ENCODE assay signal across 8 cellular contexts in genomic region chr19:20423381-20424207, GRCh38.
A peak's percentile ranks its signal among the peaks of the same experiment; 100 is the strongest.
DNase-seq lines count a peak whose midpoint lies in the region; ATAC-seq and TF ChIP-seq lines count a peak whose summit lies in the region.

No MANE protein-coding gene starts in this region.

- WGBS in testis, 2 donors = 5 to 10% methylated on average over 44 of the region's 44 CpGs

- H3K4me1 ChIP-seq in testis = peaks cover 9% of the 10 kb centered on the region

- TF ChIP-seq CTCF in AG09319 (IDR thresholded peaks at IDR 0.05; ENCODE audit: low read depth, low read length) = no peak
- no peak for TF ChIP-seq CTCF in fibroblast of the aortic adventitia (IDR thresholded peaks at IDR 0.05; ENCODE audit: insufficient read depth, low read length)
- no peak for TF ChIP-seq CTCF in nephron (IDR thresholded peaks at IDR 0.05; ENCODE audit: unreplicated experiment in 3 of 3)
- TF ChIP-seq CTCF in testis (IDR thresholded peaks at IDR 0.05) = no peak

- no peak for TF ChIP-seq POLR2A in testis (IDR thresholded peaks at IDR 0.05)

- no peaks in the 10 kb centered on the region for H3K27me3 ChIP-seq in testis

- peak overlapping the region; percentile 91 to 94 for H3K27ac ChIP-seq in testis

- DNase-seq in AG09319 (ENCODE audit: extremely low read depth, low read depth) = peak; percentile 32
- DNase-seq in activated T-helper 2 cell treated with anti-CD3 and anti-CD28 coated beads, Interferon-gamma antibody, Interleukin-2, Interleukin-4, amounts not matched to agents 10 μg/mL and 5 μg/mL and 100 μg/mL, durations not matched to agents 14 hours and 24 hours and 36 hours (ENCODE audit: low spot score) = peak; percentile 11
- DNase-seq in fibroblast of the aortic adventitia (ENCODE audit: low read depth) = peak; percentile 45
- peak; percentile 79 for DNase-seq in testis
- DNase-seq in SW480 (ENCODE audit: low spot score) = no peak
- no peak for DNase-seq in NCI-H2171 treated with DMSO at 0.1 percent for 48 hours (lab: John Stamatoyannopoulos, UW)

- H3K36me3 ChIP-seq in testis (ENCODE audit: low read depth, missing control alignments) = no peaks in the 10 kb centered on the region

- peaks cover 41% of the 10 kb centered on the region for H3K36me3 Mint-ChIP-seq in activated T-helper 2 cell treated with anti-CD3 and anti-CD28 coated beads, Interferon-gamma antibody, Interleukin-2, Interleukin-4, amounts not matched to agents 10 μg/mL and 5 μg/mL and 100 μg/mL, durations not matched to agents 14 hours and 24 hours and 36 hours (ENCODE audit: low read depth)
- H3K36me3 Mint-ChIP-seq in nephron (ENCODE audit: low read depth) = peaks cover 43% of the 10 kb centered on the region

- H3K4me3 Mint-ChIP-seq in activated T-helper 2 cell treated with anti-CD3 and anti-CD28 coated beads, Interferon-gamma antibody, Interleukin-2, Interleukin-4, amounts not matched to agents 10 μg/mL and 5 μg/mL and 100 μg/mL, durations not matched to agents 14 hours and 24 hours and 36 hours (ENCODE audit: low read depth) = peak overlapping the region; percentile 96
- H3K4me3 Mint-ChIP-seq in nephron = peak overlapping the region; percentile 95 to 99 (median 98)

- peak overlapping the region; percentile 98 for H3K27ac Mint-ChIP-seq in activated T-helper 2 cell treated with anti-CD3 and anti-CD28 coated beads, Interferon-gamma antibody, Interleukin-2, Interleukin-4, amounts not matched to agents 10 μg/mL and 5 μg/mL and 100 μg/mL, durations not matched to agents 14 hours and 24 hours and 36 hours
- H3K27ac Mint-ChIP-seq in nephron = peak overlapping the region; percentile 99 to 100 (median 99)

- no peaks in the 10 kb centered on the region for H3K27me3 Mint-ChIP-seq in activated T-helper 2 cell treated with anti-CD3 and anti-CD28 coated beads, Interferon-gamma antibody, Interleukin-2, Interleukin-4, amounts not matched to agents 10 μg/mL and 5 μg/mL and 100 μg/mL, durations not matched to agents 14 hours and 24 hours and 36 hours (ENCODE audit: low read depth)
- H3K27me3 Mint-ChIP-seq in nephron (ENCODE audit: low read depth) = no peaks in the 10 kb centered on the region

- H3K4me1 Mint-ChIP-seq in activated T-helper 2 cell treated with anti-CD3 and anti-CD28 coated beads, Interferon-gamma antibody, Interleukin-2, Interleukin-4, amounts not matched to agents 10 μg/mL and 5 μg/mL and 100 μg/mL, durations not matched to agents 14 hours and 24 hours and 36 hours (ENCODE audit: low read depth) = peaks cover 2% of the 10 kb centered on the region
- no peaks in the 10 kb centered on the region for H3K4me1 Mint-ChIP-seq in nephron

- peak; percentile 6 for ATAC-seq in HG02852 (IDR thresholded peaks at IDR 0.05; ENCODE audit: unreplicated experiment)

- intact Hi-C loops in activated T-helper 2 cell treated with anti-CD3 and anti-CD28 coated beads, Interferon-gamma antibody, Interleukin-2, Interleukin-4, amounts not matched to agents 10 μg/mL and 5 μg/mL and 100 μg/mL, durations not matched to agents 14 hours and 24 hours and 36 hours (cut with micrococcal nuclease) = no loop called here
- intact Hi-C loops in testis (cut with DNase I; ENCODE audit: low total_unique reads) = no loop called here

- H3K9me3 Mint-ChIP-seq in activated T-helper 2 cell treated with anti-CD3 and anti-CD28 coated beads, Interferon-gamma antibody, Interleukin-2, Interleukin-4, amounts not matched to agents 10 μg/mL and 5 μg/mL and 100 μg/mL, durations not matched to agents 14 hours and 24 hours and 36 hours = peaks cover 39% of the 10 kb centered on the region
- peaks cover 9% of the 10 kb centered on the region for H3K9me3 Mint-ChIP-seq in nephron

- H3K9me3 ChIP-seq in testis = no peaks in the 10 kb centered on the region

- H3K4me3 ChIP-seq in fibroblast of the aortic adventitia (ENCODE audit: low read depth, low read length) (peak overlapping the region; percentile 58), testis (peak overlapping the region; percentile 64 to 79)

Comparison
In these comparisons a context has a peak if more than half of its experiments do, and no peak if none do; other contexts are left out.
1. DNase-seq: peak in AG09319 (single experiment), activated T-helper 2 cell treated with anti-CD3 and anti-CD28 coated beads, Interferon-gamma antibody, Interleukin-2, Interleukin-4, amounts not matched to agents 10 μg/mL and 5 μg/mL and 100 μg/mL, durations not matched to agents 14 hours and 24 hours and 36 hours (single experiment), fibroblast of the aortic adventitia (single experiment) and testis (single experiment); none in SW480 (single experiment) and NCI-H2171 treated with DMSO at 0.1 percent for 48 hours (single experiment).